In genomic region chr10:80104066-80104926, GRCh38 we compare ENCODE assay signal across 1 cellular context.
A peak's percentile ranks its signal among the peaks of the same experiment; 100 is the strongest.
TF ChIP-seq lines count a peak whose summit lies in the region.

No MANE protein-coding gene starts in this region.

TF ChIP-seq in HepG2, 621 proteins besides CTCF, POLR2A, EP300 and RAD21:
- TF ChIP-seq, protein P1, sequence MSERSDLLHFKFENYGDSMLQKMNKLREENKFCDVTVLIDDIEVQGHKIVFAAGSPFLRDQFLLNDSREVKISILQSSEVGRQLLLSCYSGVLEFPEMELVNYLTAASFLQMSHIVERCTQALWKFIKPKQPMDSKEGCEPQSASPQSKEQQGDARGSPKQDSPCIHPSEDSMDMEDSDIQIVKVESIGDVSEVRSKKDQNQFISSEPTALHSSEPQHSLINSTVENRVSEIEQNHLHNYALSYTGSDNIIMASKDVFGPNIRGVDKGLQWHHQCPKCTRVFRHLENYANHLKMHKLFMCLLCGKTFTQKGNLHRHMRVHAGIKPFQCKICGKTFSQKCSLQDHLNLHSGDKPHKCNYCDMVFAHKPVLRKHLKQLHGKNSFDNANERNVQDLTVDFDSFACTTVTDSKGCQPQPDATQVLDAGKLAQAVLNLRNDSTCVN (CRISPR knock-in tag; IDR thresholded peaks at IDR 0.05; ENCODE audit: borderline replicate concordance): no peak
- no peak for TF ChIP-seq PLRG1 (conservative IDR thresholded peaks at IDR 0.05)
- 0 out of 2 replicates have a peak, but pooled peaks have one; percentile 14 for TF ChIP-seq ARID3A (IDR thresholded peaks at IDR 0.05; ENCODE audit: low read depth, low read length)
- no peak for TF ChIP-seq ZNF468 (CRISPR knock-in tag; IDR thresholded peaks at IDR 0.05)
- peak; percentile 43; the same call in 1 of the 2 replicates for TF ChIP-seq RFX1 (IDR thresholded peaks at IDR 0.05)
- TF ChIP-seq MAFK (conservative IDR thresholded peaks at IDR 0.05 in 1 of 2, IDR thresholded peaks at IDR 0.05 in 1 of 2; ENCODE audit: low read length in 2 of 2): peak; percentile 65 to 75; a peak in 3 of 4 replicates
- TF ChIP-seq MIXL1 (CRISPR knock-in tag; IDR thresholded peaks at IDR 0.05): no peak
- no peak for TF ChIP-seq CBX1 (IDR thresholded peaks at IDR 0.05; ENCODE audit: low read depth)
- peak; percentile 53; the same call in 1 of the 2 replicates for TF ChIP-seq RFX3 (CRISPR knock-in tag; IDR thresholded peaks at IDR 0.05)
- no peak for TF ChIP-seq CEBPG (CRISPR knock-in tag; IDR thresholded peaks at IDR 0.05)
- TF ChIP-seq ZNF674 (CRISPR knock-in tag; IDR thresholded peaks at IDR 0.05; ENCODE audit: low read depth): no peak
- TF ChIP-seq ZBTB49 (CRISPR knock-in tag; IDR thresholded peaks at IDR 0.05; ENCODE audit: borderline replicate concordance): no peak
- no peak for TF ChIP-seq NR1H2 (CRISPR knock-in tag; IDR thresholded peaks at IDR 0.05; ENCODE audit: borderline replicate concordance, low read depth)
- peak; percentile 72 for TF ChIP-seq MAFF (IDR thresholded peaks at IDR 0.05; ENCODE audit: low read depth, low read length)
